Comparison of ENCODE assay signal across 17 cellular contexts in the genomic region with DNA sequence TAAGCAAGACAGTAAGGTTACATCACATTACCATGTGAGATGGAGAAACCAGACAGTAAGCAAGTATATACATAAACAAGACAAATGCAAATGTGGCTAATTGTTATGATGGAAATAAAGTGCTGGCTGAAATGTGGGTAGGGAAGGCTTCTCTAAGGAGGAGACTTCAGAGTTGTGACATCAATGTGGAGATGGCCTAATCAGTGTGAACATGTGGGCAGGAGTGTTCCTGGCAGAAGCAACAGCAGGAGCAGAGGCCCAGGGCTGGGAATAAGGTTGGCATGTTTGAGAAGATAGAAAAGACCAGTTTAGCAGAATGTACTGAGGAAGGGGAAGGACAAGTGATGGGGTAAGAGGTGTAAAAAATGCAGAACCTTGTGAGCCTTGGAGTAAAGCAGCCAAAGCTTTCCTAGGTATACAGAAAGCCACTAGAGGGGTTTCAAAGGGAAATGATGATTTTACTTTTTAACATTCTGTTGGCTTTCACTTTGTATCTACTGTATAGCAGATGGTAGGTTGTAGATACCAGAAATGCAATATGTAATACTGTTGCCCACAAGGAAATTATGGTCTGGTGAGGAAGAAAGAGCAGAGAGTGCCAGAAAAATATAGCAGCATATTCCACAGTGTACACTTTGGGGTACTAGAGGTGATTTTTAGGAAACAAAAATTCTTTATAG.
DNase-seq lines count a peak whose midpoint lies in the region; ATAC-seq and TF ChIP-seq lines count a peak whose summit lies in the region.
"Had no signal": no experiment of that assay in that cellular context is flagged by ENCODE, and none has a peak within 500 bp of the region (broad histone marks: within the 10 kb centered on the region; RNA-seq: fewer than 3 reads in every experiment).

No MANE protein-coding gene starts in this region.

- peaks cover 5% of the 10 kb centered on the region for H3K4me1 Mint-ChIP-seq in stimulated activated naive CD8-positive, alpha-beta T cell treated with anti-CD3 and anti-CD28 coated beads, Interleukin-15, Interleukin-2, amounts not matched to agents 100 ng/mL and 50 ng/mL, for 24 hours (ENCODE audit: low read depth)
- peaks cover 4% of the 10 kb centered on the region for H3K4me1 Mint-ChIP-seq in neural progenitor cell

- H3K36me3 Mint-ChIP-seq in stimulated activated naive CD8-positive, alpha-beta T cell treated with anti-CD3 and anti-CD28 coated beads, Interleukin-15, Interleukin-2, amounts not matched to agents 100 ng/mL and 50 ng/mL, for 24 hours (ENCODE audit: low read depth), result peaks cover 3% of the 10 kb centered on the region
- no peaks in the 10 kb centered on the region for H3K36me3 Mint-ChIP-seq in neural progenitor cell

- no peaks in the 10 kb centered on the region for H3F3A ChIP-seq in neural progenitor cell (ENCODE audit: low read depth)

- no peaks in the 10 kb centered on the region for H4K20me1 ChIP-seq in neural progenitor cell (ENCODE audit: low read depth)

- peak overlapping the region; percentile 27 for H3K27ac Mint-ChIP-seq in stimulated activated naive CD8-positive, alpha-beta T cell treated with anti-CD3 and anti-CD28 coated beads, Interleukin-15, Interleukin-2, amounts not matched to agents 100 ng/mL and 50 ng/mL, for 24 hours
- no peak overlapping the region for H3K27ac Mint-ChIP-seq in neural progenitor cell
- H3K27ac Mint-ChIP-seq: H9 had no signal

- no peak overlapping the region for H3K9ac ChIP-seq in neural progenitor cell

- intact Hi-C loops in heart left ventricle (cut with DNase I), result no loop called here
- intact Hi-C loops in cardiac septum (cut with DNase I), result no loop called here
- intact Hi-C loops in thyroid gland (cut with DNase I), result no loop called here

- peaks cover 4% of the 10 kb centered on the region for H3K9me3 Mint-ChIP-seq in stimulated activated naive CD8-positive, alpha-beta T cell treated with anti-CD3 and anti-CD28 coated beads, Interleukin-15, Interleukin-2, amounts not matched to agents 100 ng/mL and 50 ng/mL, for 24 hours
- peaks cover 11% of the 10 kb centered on the region for H3K9me3 Mint-ChIP-seq in neural progenitor cell

- no peak overlapping the region for H3K27ac ChIP-seq in heart left ventricle
- H3K27ac ChIP-seq in neural progenitor cell, result no peak overlapping the region
- no peak overlapping the region for H3K27ac ChIP-seq in thyroid gland

- no peaks in the 10 kb centered on the region for H3K27me3 ChIP-seq in heart left ventricle
- no peaks in the 10 kb centered on the region for H3K27me3 ChIP-seq in neural progenitor cell
- H3K27me3 ChIP-seq in thyroid gland, result no peaks in the 10 kb centered on the region

- DNase-seq in heart left ventricle, result peak in 1 of 5 donors; percentile 28
- DNase-seq in cardiac septum (ENCODE audit: low spot score), result no peak
- DNase-seq in SKM-1 (lab: John Stamatoyannopoulos, UW; ENCODE audit: unreplicated experiment), result peak; percentile 11
- DNase-seq in fibroblast of the aortic adventitia (ENCODE audit: low read depth), result peak; percentile 13
- DNase-seq in stimulated activated CD4-positive, alpha-beta T cell treated with anti-CD3 and anti-CD28 coated beads, Interleukin-4, amount 100 ng/mL, for 24 hours, result no peak
- no peak for DNase-seq in neural progenitor cell (ENCODE audit: low spot score)
- no peak for DNase-seq in thyroid gland
- DNase-seq: amygdala, COR-L47, GDM1, H9, Karpas-422, NCI-H187, NCI-H524, retina, SW 1271 had no signal

- H3K4me3 ChIP-seq in heart left ventricle, result no peak overlapping the region
- no peak overlapping the region for H3K4me3 ChIP-seq in fibroblast of the aortic adventitia (ENCODE audit: low read depth, low read length)
- H3K4me3 ChIP-seq in neural progenitor cell, result no peak overlapping the region
- no peak overlapping the region for H3K4me3 ChIP-seq in thyroid gland (replicated peaks in 1 of 3)

- peak in 3 of 4 donors; percentile 34 to 78 (median 67) for ATAC-seq in heart left ventricle

- TF ChIP-seq POLR2A in heart left ventricle (IDR thresholded peaks at IDR 0.05) (no peak), thyroid gland (IDR thresholded peaks at IDR 0.05) (no peak)

- H3K79me2 ChIP-seq in neural progenitor cell (ENCODE audit: low read depth), result no peaks in the 10 kb centered on the region

- H3K4me2 ChIP-seq in neural progenitor cell, result no peak overlapping the region

- H3K9me3 ChIP-seq in heart left ventricle (peaks cover 0 to 26% (median 0%) of the 10 kb centered on the region in 12 donors), neural progenitor cell (ENCODE audit: low read depth) (no peaks in the 10 kb centered on the region), thyroid gland (no peaks in the 10 kb centered on the region)

- TF ChIP-seq CTCF in heart left ventricle (IDR thresholded peaks at IDR 0.05) (no peak), fibroblast of the aortic adventitia (IDR thresholded peaks at IDR 0.05; ENCODE audit: insufficient read depth, low read length) (no peak), neural progenitor cell (IDR thresholded peaks at IDR 0.05) (no peak), thyroid gland (IDR thresholded peaks at IDR 0.05) (no peak)

- H3K36me3 ChIP-seq in heart left ventricle (no peaks in the 10 kb centered on the region), neural progenitor cell (no peaks in the 10 kb centered on the region), thyroid gland (no peaks in the 10 kb centered on the region)

- H2AFZ ChIP-seq in neural progenitor cell (replicated peaks), result no peak overlapping the region

- no peak overlapping the region for H3K4me3 Mint-ChIP-seq in stimulated activated naive CD8-positive, alpha-beta T cell treated with anti-CD3 and anti-CD28 coated beads, Interleukin-15, Interleukin-2, amounts not matched to agents 100 ng/mL and 50 ng/mL, for 24 hours
- no peak overlapping the region for H3K4me3 Mint-ChIP-seq in neural progenitor cell
- H3K4me3 Mint-ChIP-seq: H9 had no signal

- H3K4me1 ChIP-seq in heart left ventricle (peaks cover 0 to 22% (median 5%) of the 10 kb centered on the region in 12 donors), neural progenitor cell (no peaks in the 10 kb centered on the region), thyroid gland (peaks cover 12 to 13% of the 10 kb centered on the region in 2 donors)

- no peaks in the 10 kb centered on the region for H3K27me3 Mint-ChIP-seq in stimulated activated naive CD8-positive, alpha-beta T cell treated with anti-CD3 and anti-CD28 coated beads, Interleukin-15, Interleukin-2, amounts not matched to agents 100 ng/mL and 50 ng/mL, for 24 hours
- no peaks in the 10 kb centered on the region for H3K27me3 Mint-ChIP-seq in neural progenitor cell (ENCODE audit: insufficient read depth, low read depth)

Comparison
In these comparisons a context has a peak if more than half of its experiments do, and no peak if none do; other contexts are left out.
1. DNase-seq: peak in SKM-1 (single experiment) and fibroblast of the aortic adventitia (single experiment); none in cardiac septum (single experiment), stimulated activated CD4-positive, alpha-beta T cell treated with anti-CD3 and anti-CD28 coated beads, Interleukin-4, amount 100 ng/mL, for 24 hours (single experiment), neural progenitor cell (single experiment) and thyroid gland (0 of 2).